Comparison of ENCODE assay signal across 17 cellular contexts in the genomic region with DNA sequence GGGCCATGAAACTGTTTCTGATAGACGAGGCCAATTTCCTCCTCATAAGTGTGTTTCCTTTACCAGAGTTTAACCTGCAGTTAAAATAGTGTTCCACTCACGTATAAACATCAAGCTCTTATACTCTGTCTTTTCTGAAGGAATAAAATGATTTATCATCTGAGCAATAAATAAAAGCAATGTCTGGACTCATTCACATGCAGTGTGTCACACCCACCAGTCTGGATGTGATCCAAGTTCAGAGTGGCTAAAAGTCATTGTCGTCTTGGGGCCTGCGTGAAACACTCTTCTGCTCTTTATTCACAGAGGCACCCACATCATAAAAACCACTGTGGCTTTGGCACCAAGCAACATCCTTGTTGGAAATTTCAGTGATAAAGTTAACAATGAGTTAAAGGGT. TPM values are rescaled to one million over a fixed set of nuclear protein-coding genes. Genes with fewer than 3 reads are reported as not detected.
"Had no signal": no experiment of that assay in that cellular context is flagged by ENCODE, and none has a peak within 500 bp of the region (broad histone marks: within the 10 kb centered on the region; RNA-seq: fewer than 3 reads in every experiment).

No MANE protein-coding gene starts in this region.

- H3K36me3 ChIP-seq: heart left ventricle, lower lobe of right lung, neural progenitor cell, thoracic aorta had no signal

- ATAC-seq: activated CD8-positive, alpha-beta memory T cell treated with anti-CD3 and anti-CD28 coated beads, Interleukin-2, amount 10 ng/mL, durations not matched to agents 7 days and 5 days; activated naive CD4-positive, alpha-beta T cell treated with anti-CD3 and anti-CD28 coated beads, Interleukin-2, amount 50 U/mL, for 72 hours; heart left ventricle; left cardiac atrium; lower lobe of right lung; psoas muscle; sciatic nerve had no signal

- H3K27ac ChIP-seq: epithelial cell of prostate, heart left ventricle, lower lobe of right lung, neural progenitor cell, psoas muscle, thoracic aorta had no signal

- H3K9me3 Mint-ChIP-seq: activated naive CD4-positive, alpha-beta T cell treated with anti-CD3 and anti-CD28 coated beads, Interleukin-2, amount 50 U/mL, for 72 hours; central memory CD8-positive, alpha-beta T cell; neural progenitor cell had no signal

- H3K27ac Mint-ChIP-seq: activated CD8-positive, alpha-beta memory T cell treated with anti-CD3 and anti-CD28 coated beads, Interleukin-2, amount 10 ng/mL, durations not matched to agents 7 days and 5 days; activated naive CD4-positive, alpha-beta T cell treated with anti-CD3 and anti-CD28 coated beads, Interleukin-2, amount 50 U/mL, for 72 hours; neural progenitor cell had no signal

- H3K4me1 Mint-ChIP-seq: neural progenitor cell had no signal

- H3K27me3 ChIP-seq: heart left ventricle, neural progenitor cell had no signal

- H3K36me3 Mint-ChIP-seq: neural progenitor cell had no signal

- H3K4me3 Mint-ChIP-seq: activated CD8-positive, alpha-beta memory T cell treated with anti-CD3 and anti-CD28 coated beads, Interleukin-2, amount 10 ng/mL, durations not matched to agents 7 days and 5 days; central memory CD8-positive, alpha-beta T cell; neural progenitor cell had no signal

- H3K4me3 ChIP-seq: heart left ventricle, lower lobe of right lung, neural progenitor cell, psoas muscle, thoracic aorta had no signal

- H3K9me3 ChIP-seq: lower lobe of right lung, thoracic aorta had no signal

- H3K4me1 ChIP-seq: lower lobe of right lung, neural progenitor cell, psoas muscle had no signal

- DNase-seq: activated CD4-positive, alpha-beta T cell treated with anti-CD3 and anti-CD28 coated beads, Interleukin-2, amount 50 U/mL, for 4 hours; activated CD4-positive, CD25-positive, alpha-beta regulatory T cell; activated CD8-positive, alpha-beta memory T cell treated with anti-CD3 and anti-CD28 coated beads, Interleukin-2, amount 10 ng/mL, durations not matched to agents 7 days and 5 days; activated gamma-delta T cell; activated T-cell treated with anti-CD3 and anti-CD28 coated beads, Interleukin-2, amount 50 U/mL, for 1 hour; heart left ventricle; left cardiac atrium; lower lobe of right lung; psoas muscle; stimulated activated CD4-positive, alpha-beta T cell treated with anti-CD3 and anti-CD28 coated beads, Interleukin-1b, Interleukin-23, amount 100 ng/mL, for 48 hours had no signal

RNA-seq across cellular contexts. Expression of a gene that starts 19.5 kb away (rescaled TPM):
- total RNA-seq: heart left ventricle, left cardiac atrium, lower lobe of right lung, osteocyte, sciatic nerve had no signal
- polyA plus RNA-seq: heart left ventricle, psoas muscle had no signal

RNA-seq across cellular contexts. Expression of a gene that starts 30.5 kb away (rescaled TPM):
- total RNA-seq: osteocyte had no signal
